ENCODE assay signal across 1 cellular context in the genomic region with DNA sequence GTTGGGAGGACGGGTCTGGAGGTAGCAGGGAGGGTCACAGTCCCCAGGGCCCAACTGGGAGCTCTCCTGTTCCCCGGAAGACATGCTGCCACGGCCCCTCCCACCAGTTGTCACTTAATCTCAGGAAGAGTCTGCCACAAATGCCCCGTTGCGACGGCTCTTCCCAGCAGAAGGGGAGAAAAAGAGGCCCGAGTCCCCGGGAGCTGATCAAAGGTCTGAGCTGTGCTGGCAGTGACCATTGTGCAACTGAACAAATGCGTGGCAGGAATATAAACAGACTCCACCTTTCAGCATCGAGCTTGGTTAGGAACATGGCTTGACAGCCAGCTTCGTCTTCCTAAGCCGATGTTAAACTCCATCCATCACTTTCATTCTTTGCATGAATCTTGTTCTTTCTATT.
TF ChIP-seq lines count a peak whose summit lies in the region.

No MANE protein-coding gene starts in this region.

TF ChIP-seq in HepG2, 621 proteins besides CTCF, POLR2A, EP300 and RAD21 (continued from another document and continues in another):
- TF ChIP-seq, protein P1, sequence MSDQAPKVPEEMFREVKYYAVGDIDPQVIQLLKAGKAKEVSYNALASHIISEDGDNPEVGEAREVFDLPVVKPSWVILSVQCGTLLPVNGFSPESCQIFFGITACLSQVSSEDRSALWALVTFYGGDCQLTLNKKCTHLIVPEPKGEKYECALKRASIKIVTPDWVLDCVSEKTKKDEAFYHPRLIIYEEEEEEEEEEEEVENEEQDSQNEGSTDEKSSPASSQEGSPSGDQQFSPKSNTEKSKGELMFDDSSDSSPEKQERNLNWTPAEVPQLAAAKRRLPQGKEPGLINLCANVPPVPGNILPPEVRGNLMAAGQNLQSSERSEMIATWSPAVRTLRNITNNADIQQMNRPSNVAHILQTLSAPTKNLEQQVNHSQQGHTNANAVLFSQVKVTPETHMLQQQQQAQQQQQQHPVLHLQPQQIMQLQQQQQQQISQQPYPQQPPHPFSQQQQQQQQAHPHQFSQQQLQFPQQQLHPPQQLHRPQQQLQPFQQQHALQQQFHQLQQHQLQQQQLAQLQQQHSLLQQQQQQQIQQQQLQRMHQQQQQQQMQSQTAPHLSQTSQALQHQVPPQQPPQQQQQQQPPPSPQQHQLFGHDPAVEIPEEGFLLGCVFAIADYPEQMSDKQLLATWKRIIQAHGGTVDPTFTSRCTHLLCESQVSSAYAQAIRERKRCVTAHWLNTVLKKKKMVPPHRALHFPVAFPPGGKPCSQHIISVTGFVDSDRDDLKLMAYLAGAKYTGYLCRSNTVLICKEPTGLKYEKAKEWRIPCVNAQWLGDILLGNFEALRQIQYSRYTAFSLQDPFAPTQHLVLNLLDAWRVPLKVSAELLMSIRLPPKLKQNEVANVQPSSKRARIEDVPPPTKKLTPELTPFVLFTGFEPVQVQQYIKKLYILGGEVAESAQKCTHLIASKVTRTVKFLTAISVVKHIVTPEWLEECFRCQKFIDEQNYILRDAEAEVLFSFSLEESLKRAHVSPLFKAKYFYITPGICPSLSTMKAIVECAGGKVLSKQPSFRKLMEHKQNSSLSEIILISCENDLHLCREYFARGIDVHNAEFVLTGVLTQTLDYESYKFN (CRISPR knock-in tag; conservative IDR thresholded peaks at IDR 0.05) = peak; percentile 82
- no peak for TF ChIP-seq PHB2 (IDR thresholded peaks at IDR 0.05; ENCODE audit: partially characterized antibody)
- TF ChIP-seq ZNF616 (CRISPR knock-in tag; IDR thresholded peaks at IDR 0.05; ENCODE audit: low read depth) = no peak
- TF ChIP-seq, protein P2, sequence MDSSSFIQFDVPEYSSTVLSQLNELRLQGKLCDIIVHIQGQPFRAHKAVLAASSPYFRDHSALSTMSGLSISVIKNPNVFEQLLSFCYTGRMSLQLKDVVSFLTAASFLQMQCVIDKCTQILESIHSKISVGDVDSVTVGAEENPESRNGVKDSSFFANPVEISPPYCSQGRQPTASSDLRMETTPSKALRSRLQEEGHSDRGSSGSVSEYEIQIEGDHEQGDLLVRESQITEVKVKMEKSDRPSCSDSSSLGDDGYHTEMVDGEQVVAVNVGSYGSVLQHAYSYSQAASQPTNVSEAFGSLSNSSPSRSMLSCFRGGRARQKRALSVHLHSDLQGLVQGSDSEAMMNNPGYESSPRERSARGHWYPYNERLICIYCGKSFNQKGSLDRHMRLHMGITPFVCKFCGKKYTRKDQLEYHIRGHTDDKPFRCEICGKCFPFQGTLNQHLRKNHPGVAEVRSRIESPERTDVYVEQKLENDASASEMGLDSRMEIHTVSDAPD (CRISPR knock-in tag; IDR thresholded peaks at IDR 0.05) = 0 out of 2 replicates have a peak, but pooled peaks have one; percentile 21
- TF ChIP-seq ZBTB3 (CRISPR knock-in tag; IDR thresholded peaks at IDR 0.05; ENCODE audit: borderline replicate concordance, low read depth) = no peak
- TF ChIP-seq ZC3H4 (CRISPR knock-in tag; IDR thresholded peaks at IDR 0.05; ENCODE audit: borderline replicate concordance) = no peak
- peak; percentile 68 for TF ChIP-seq SALL1 (CRISPR knock-in tag; IDR thresholded peaks at IDR 0.05)
- no peak for TF ChIP-seq EHMT2 (IDR thresholded peaks at IDR 0.05; ENCODE audit: borderline replicate concordance, low read depth, low read length)
- 0 out of 2 replicates have a peak, but pooled peaks have one; percentile 39 for TF ChIP-seq BHLHE40 (IDR thresholded peaks at IDR 0.05; ENCODE audit: low read length)
- TF ChIP-seq ZNF510 (CRISPR knock-in tag; IDR thresholded peaks at IDR 0.05; ENCODE audit: low read depth) = no peak
- TF ChIP-seq, protein P3, sequence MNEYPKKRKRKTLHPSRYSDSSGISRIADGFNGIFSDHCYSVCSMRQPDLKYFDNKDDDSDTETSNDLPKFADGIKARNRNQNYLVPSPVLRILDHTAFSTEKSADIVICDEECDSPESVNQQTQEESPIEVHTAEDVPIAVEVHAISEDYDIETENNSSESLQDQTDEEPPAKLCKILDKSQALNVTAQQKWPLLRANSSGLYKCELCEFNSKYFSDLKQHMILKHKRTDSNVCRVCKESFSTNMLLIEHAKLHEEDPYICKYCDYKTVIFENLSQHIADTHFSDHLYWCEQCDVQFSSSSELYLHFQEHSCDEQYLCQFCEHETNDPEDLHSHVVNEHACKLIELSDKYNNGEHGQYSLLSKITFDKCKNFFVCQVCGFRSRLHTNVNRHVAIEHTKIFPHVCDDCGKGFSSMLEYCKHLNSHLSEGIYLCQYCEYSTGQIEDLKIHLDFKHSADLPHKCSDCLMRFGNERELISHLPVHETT (CRISPR knock-in tag; conservative IDR thresholded peaks at IDR 0.05) = no peak
- TF ChIP-seq, protein P4, sequence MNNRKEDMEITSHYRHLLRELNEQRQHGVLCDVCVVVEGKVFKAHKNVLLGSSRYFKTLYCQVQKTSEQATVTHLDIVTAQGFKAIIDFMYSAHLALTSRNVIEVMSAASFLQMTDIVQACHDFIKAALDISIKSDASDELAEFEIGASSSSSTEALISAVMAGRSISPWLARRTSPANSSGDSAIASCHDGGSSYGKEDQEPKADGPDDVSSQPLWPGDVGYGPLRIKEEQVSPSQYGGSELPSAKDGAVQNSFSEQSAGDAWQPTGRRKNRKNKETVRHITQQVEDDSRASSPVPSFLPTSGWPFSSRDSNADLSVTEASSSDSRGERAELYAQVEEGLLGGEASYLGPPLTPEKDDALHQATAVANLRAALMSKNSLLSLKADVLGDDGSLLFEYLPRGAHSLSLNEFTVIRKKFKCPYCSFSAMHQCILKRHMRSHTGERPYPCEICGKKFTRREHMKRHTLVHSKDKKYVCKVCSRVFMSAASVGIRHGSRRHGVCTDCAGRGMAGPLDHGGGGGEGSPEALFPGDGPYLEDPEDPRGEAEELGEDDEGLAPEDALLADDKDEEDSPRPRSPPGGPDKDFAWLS (CRISPR knock-in tag; IDR thresholded peaks at IDR 0.05; ENCODE audit: borderline replicate concordance) = no peak
- TF ChIP-seq HDAC1 (CRISPR knock-in tag; IDR thresholded peaks at IDR 0.05) = peak; percentile 52
- no peak for TF ChIP-seq ZFP1 (CRISPR knock-in tag; IDR thresholded peaks at IDR 0.05)
- TF ChIP-seq, protein P5, sequence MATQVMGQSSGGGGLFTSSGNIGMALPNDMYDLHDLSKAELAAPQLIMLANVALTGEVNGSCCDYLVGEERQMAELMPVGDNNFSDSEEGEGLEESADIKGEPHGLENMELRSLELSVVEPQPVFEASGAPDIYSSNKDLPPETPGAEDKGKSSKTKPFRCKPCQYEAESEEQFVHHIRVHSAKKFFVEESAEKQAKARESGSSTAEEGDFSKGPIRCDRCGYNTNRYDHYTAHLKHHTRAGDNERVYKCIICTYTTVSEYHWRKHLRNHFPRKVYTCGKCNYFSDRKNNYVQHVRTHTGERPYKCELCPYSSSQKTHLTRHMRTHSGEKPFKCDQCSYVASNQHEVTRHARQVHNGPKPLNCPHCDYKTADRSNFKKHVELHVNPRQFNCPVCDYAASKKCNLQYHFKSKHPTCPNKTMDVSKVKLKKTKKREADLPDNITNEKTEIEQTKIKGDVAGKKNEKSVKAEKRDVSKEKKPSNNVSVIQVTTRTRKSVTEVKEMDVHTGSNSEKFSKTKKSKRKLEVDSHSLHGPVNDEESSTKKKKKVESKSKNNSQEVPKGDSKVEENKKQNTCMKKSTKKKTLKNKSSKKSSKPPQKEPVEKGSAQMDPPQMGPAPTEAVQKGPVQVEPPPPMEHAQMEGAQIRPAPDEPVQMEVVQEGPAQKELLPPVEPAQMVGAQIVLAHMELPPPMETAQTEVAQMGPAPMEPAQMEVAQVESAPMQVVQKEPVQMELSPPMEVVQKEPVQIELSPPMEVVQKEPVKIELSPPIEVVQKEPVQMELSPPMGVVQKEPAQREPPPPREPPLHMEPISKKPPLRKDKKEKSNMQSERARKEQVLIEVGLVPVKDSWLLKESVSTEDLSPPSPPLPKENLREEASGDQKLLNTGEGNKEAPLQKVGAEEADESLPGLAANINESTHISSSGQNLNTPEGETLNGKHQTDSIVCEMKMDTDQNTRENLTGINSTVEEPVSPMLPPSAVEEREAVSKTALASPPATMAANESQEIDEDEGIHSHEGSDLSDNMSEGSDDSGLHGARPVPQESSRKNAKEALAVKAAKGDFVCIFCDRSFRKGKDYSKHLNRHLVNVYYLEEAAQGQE (IDR thresholded peaks at IDR 0.05; ENCODE audit: borderline replicate concordance in 1 of 2, low read depth in 1 of 2, low read length in 2 of 2) = no peak
- TF ChIP-seq, protein P6, sequence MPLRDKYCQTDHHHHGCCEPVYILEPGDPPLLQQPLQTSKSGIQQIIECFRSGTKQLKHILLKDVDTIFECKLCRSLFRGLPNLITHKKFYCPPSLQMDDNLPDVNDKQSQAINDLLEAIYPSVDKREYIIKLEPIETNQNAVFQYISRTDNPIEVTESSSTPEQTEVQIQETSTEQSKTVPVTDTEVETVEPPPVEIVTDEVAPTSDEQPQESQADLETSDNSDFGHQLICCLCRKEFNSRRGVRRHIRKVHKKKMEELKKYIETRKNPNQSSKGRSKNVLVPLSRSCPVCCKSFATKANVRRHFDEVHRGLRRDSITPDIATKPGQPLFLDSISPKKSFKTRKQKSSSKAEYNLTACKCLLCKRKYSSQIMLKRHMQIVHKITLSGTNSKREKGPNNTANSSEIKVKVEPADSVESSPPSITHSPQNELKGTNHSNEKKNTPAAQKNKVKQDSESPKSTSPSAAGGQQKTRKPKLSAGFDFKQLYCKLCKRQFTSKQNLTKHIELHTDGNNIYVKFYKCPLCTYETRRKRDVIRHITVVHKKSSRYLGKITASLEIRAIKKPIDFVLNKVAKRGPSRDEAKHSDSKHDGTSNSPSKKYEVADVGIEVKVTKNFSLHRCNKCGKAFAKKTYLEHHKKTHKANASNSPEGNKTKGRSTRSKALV (CRISPR knock-in tag; IDR thresholded peaks at IDR 0.05) = no peak
- peak; percentile 79 for TF ChIP-seq SMAD3 (CRISPR knock-in tag; IDR thresholded peaks at IDR 0.05)
- TF ChIP-seq HOXD1 (CRISPR knock-in tag; IDR thresholded peaks at IDR 0.05) = no peak
- TF ChIP-seq ZMAT3 (CRISPR knock-in tag; conservative IDR thresholded peaks at IDR 0.05) = no peak
- TF ChIP-seq, protein P7, sequence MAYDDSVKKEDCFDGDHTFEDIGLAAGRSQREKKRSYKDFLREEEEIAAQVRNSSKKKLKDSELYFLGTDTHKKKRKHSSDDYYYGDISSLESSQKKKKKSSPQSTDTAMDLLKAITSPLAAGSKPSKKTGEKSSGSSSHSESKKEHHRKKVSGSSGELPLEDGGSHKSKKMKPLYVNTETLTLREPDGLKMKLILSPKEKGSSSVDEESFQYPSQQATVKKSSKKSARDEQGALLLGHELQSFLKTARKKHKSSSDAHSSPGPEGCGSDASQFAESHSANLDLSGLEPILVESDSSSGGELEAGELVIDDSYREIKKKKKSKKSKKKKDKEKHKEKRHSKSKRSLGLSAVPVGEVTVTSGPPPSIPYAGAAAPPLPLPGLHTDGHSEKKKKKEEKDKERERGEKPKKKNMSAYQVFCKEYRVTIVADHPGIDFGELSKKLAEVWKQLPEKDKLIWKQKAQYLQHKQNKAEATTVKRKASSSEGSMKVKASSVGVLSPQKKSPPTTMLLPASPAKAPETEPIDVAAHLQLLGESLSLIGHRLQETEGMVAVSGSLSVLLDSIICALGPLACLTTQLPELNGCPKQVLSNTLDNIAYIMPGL (CRISPR knock-in tag; IDR thresholded peaks at IDR 0.05; ENCODE audit: borderline replicate concordance in 1 of 2, low read depth in 1 of 2) = peak in 1 of 2 experiments; percentile 30; a peak in 1 of 4 replicates
- TF ChIP-seq, protein P8, sequence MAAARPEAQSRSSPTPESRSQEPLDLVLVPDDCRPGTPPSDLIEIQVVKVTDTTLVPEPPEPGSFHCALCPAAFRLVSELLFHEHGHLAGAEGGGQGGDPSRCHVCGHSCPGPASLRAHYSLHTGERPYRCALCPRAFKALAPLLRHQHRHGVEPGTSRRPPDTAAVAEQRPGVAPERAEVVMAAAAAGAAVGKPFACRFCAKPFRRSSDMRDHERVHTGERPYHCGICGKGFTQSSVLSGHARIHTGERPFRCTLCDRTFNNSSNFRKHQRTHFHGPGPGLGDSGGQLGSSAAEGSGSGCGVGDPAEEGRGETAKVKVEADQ (CRISPR knock-in tag; IDR thresholded peaks at IDR 0.05; ENCODE audit: borderline replicate concordance) = no peak
- peak; percentile 95 for TF ChIP-seq CEBPB (IDR thresholded peaks at IDR 0.05; ENCODE audit: borderline replicate concordance, low read depth, low read length)
- no peak for TF ChIP-seq ZSCAN12 (CRISPR knock-in tag; IDR thresholded peaks at IDR 0.05)
- no peak for TF ChIP-seq TSC22D2 (CRISPR knock-in tag; IDR thresholded peaks at IDR 0.05; ENCODE audit: borderline replicate concordance)
- no peak for TF ChIP-seq XBP1 (CRISPR knock-in tag; IDR thresholded peaks at IDR 0.05)
- no peak for TF ChIP-seq HNRNPUL1 (IDR thresholded peaks at IDR 0.05; ENCODE audit: low read depth, low read length)
- no peak for TF ChIP-seq NBN (conservative IDR thresholded peaks at IDR 0.05)
- TF ChIP-seq KLF9 (CRISPR knock-in tag; IDR thresholded peaks at IDR 0.05; ENCODE audit: low read depth) = no peak
- peak; percentile 90 for TF ChIP-seq HNF4A (CRISPR knock-in tag; IDR thresholded peaks at IDR 0.05)
- TF ChIP-seq NR2F2 (IDR thresholded peaks at IDR 0.05; ENCODE audit: borderline replicate concordance, low read depth) = no peak
- peak; percentile 55; the same call in 1 of the 2 replicates for TF ChIP-seq ZNF792 (CRISPR knock-in tag; IDR thresholded peaks at IDR 0.05)
- peak; percentile 56; the same call in 1 of the 2 replicates for TF ChIP-seq DMAP1 (CRISPR knock-in tag; IDR thresholded peaks at IDR 0.05)
- TF ChIP-seq, protein P9, sequence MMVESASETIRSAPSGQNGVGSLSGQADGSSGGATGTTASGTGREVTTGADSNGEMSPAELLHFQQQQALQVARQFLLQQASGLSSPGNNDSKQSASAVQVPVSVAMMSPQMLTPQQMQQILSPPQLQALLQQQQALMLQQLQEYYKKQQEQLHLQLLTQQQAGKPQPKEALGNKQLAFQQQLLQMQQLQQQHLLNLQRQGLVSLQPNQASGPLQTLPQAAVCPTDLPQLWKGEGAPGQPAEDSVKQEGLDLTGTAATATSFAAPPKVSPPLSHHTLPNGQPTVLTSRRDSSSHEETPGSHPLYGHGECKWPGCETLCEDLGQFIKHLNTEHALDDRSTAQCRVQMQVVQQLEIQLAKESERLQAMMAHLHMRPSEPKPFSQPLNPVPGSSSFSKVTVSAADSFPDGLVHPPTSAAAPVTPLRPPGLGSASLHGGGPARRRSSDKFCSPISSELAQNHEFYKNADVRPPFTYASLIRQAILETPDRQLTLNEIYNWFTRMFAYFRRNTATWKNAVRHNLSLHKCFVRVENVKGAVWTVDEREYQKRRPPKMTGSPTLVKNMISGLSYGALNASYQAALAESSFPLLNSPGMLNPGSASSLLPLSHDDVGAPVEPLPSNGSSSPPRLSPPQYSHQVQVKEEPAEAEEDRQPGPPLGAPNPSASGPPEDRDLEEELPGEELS (CRISPR knock-in tag; IDR thresholded peaks at IDR 0.05) = peak; percentile 70; the same call in 1 of the 2 replicates
- TF ChIP-seq HMG20B (CRISPR knock-in tag; conservative IDR thresholded peaks at IDR 0.05) = 0 out of 2 replicates have a peak, but pooled peaks have one; percentile 50
- TF ChIP-seq CENPT (CRISPR knock-in tag; IDR thresholded peaks at IDR 0.05; ENCODE audit: low read depth) = no peak
- no peak for TF ChIP-seq AHR (CRISPR knock-in tag; IDR thresholded peaks at IDR 0.05)
- TF ChIP-seq ISX (CRISPR knock-in tag; conservative IDR thresholded peaks at IDR 0.05) = no peak
- TF ChIP-seq ZNF788 (CRISPR knock-in tag; IDR thresholded peaks at IDR 0.05; ENCODE audit: borderline replicate concordance) = no peak
- TF ChIP-seq ZNF709 (CRISPR knock-in tag; IDR thresholded peaks at IDR 0.05) = no peak
- peak in 1 of 2 experiments; percentile 46; a peak in 1 of 4 replicates for TF ChIP-seq KLF16 (CRISPR knock-in tag; IDR thresholded peaks at IDR 0.05)
- TF ChIP-seq CHD4 (IDR thresholded peaks at IDR 0.05; ENCODE audit: borderline replicate concordance, low read length) = no peak
- TF ChIP-seq ZNF446 (CRISPR knock-in tag; IDR thresholded peaks at IDR 0.05) = no peak
- TF ChIP-seq ZNF326 (CRISPR knock-in tag; IDR thresholded peaks at IDR 0.05; ENCODE audit: borderline replicate concordance) = no peak
- TF ChIP-seq KDM4B (CRISPR knock-in tag; IDR thresholded peaks at IDR 0.05) = 0 out of 2 replicates have a peak, but pooled peaks have one; percentile 72
- TF ChIP-seq RFX1 (IDR thresholded peaks at IDR 0.05) = no peak
- TF ChIP-seq ATAD3A (CRISPR knock-in tag; IDR thresholded peaks at IDR 0.05) = no peak
